9 cellular contexts compared by ENCODE assay signal in the genomic region with DNA sequence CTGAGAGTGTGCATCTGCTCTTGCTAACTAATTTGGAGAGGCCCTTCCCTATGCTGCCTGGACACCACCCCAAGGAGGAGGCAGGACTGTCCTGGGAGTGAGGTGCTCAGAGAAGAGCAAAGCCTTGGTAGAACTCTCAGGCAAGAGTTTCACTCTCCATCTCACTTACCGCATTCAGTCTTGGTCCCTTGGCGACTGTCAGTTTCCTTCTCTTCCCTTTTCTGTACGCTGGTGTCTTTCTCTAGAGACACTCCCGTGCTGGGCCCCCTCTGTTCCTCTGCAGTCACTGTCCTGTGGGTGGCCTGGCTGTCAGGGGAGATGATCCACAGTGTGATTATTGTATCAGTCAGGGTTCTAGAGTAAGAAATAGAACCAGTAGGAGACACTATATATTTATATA. TPM values are rescaled to one million over a fixed set of nuclear protein-coding genes. Genes with fewer than 3 reads are reported as not detected.
DNase-seq lines count a peak whose midpoint lies in the region; ATAC-seq and TF ChIP-seq lines count a peak whose summit lies in the region.
"Had no signal": no experiment of that assay in that cellular context is flagged by ENCODE, and none has a peak within 500 bp of the region (broad histone marks: within the 10 kb centered on the region; RNA-seq: fewer than 3 reads in every experiment).

No MANE protein-coding gene starts in this region.

- 80 to 86% methylated on average over 4 of the region's 4 CpGs for WGBS in esophagus, 2 donors

- in situ Hi-C loops in GM13977 (cut with MboI; ENCODE audit: low pct_unique_long_range_greater_than_20kb, low sequenced_read_pairs, unreplicated experiment): no loop called here

- H3K4me2 ChIP-seq in Karpas-422 (ENCODE audit: low read depth, low read length, poor library complexity, severe bottlenecking): peak overlapping the region; percentile 62

- peaks cover 79% of the 10 kb centered on the region for H3K4me1 ChIP-seq in Karpas-422 (ENCODE audit: low read length)
- H3K4me1 ChIP-seq in esophagus (ENCODE audit: control insufficient read depth in 2 of 2, insufficient read depth in 2 of 2, low read length in 1 of 2): peaks cover 11 to 29% of the 10 kb centered on the region in 2 donors

- DNase-seq in GM06990 (ENCODE audit: extremely low read depth, insufficient read length) (peak; percentile 39), Karpas-422 (peak; percentile 89), NCI-H446 treated with DMSO at 0.1 percent for 48 hours (lab: John Stamatoyannopoulos, UW) (no peak), NCI-H1092 treated with DMSO at 0.1 percent for 48 hours (lab: John Stamatoyannopoulos, UW) (no peak), GM13977 (ENCODE audit: low spot score) (no peak), caudate nucleus (lab: John Stamatoyannopoulos, UW) (no peak)
- DNase-seq: left cardiac atrium had no signal

- H3K27ac ChIP-seq in Karpas-422 (ENCODE audit: low read length) (peak overlapping the region; percentile 92), esophagus (ENCODE audit: low read depth in 2 of 2, low read length in 1 of 2) (peak overlapping the region; percentile 7 to 81), caudate nucleus (ENCODE audit: low read depth, low read length) (no peak overlapping the region)

- H3K9me2 ChIP-seq in Karpas-422 (replicated peaks; ENCODE audit: insufficient read depth, low read length): no peaks in the 10 kb centered on the region

- no peak for TF ChIP-seq CTCF in GM06990 (IDR thresholded peaks at IDR 0.05; ENCODE audit: insufficient read depth, low read length, poor library complexity, severe bottlenecking)
- TF ChIP-seq CTCF in GM13977 (IDR thresholded peaks at IDR 0.05; ENCODE audit: extremely low read depth, insufficient read depth, missing control alignments): no peak

- H3K79me2 ChIP-seq in Karpas-422 (ENCODE audit: low read length): peaks cover 74% of the 10 kb centered on the region

- H4K20me1 ChIP-seq in Karpas-422 (ENCODE audit: insufficient read depth, low read depth, low read length): no peaks in the 10 kb centered on the region

- H3K9me3 ChIP-seq in Karpas-422 (ENCODE audit: low read length): no peaks in the 10 kb centered on the region
- H3K9me3 ChIP-seq in esophagus (ENCODE audit: control insufficient read depth in 2 of 2, insufficient read depth in 1 of 2, low read depth in 1 of 2, low read length in 1 of 2): no peaks in the 10 kb centered on the region

- H2AFZ ChIP-seq in Karpas-422 (ENCODE audit: low read length): no peak overlapping the region

- ATAC-seq in GM21360 (IDR thresholded peaks at IDR 0.05; ENCODE audit: unreplicated experiment): peak; percentile 26
- ATAC-seq: left cardiac atrium had no signal

- H3K36me3 ChIP-seq in GM06990 (ENCODE audit: control insufficient read depth, insufficient read depth, low read length) (no peaks in the 10 kb centered on the region), Karpas-422 (ENCODE audit: insufficient read depth, low read length) (no peaks in the 10 kb centered on the region), esophagus (ENCODE audit: control insufficient read depth in 2 of 2, insufficient read depth in 2 of 2, low read length in 1 of 2) (peaks cover 0 to 2% of the 10 kb centered on the region in 2 donors)

- peak overlapping the region; percentile 71 for H3K9ac ChIP-seq in Karpas-422 (ENCODE audit: low read length)

- H3K4me3 ChIP-seq in GM06990 (replicated peaks; ENCODE audit: low read depth, low read length) (no peak overlapping the region; the same call in 1 of the 2 replicates), Karpas-422 (ENCODE audit: low read length) (peak overlapping the region; percentile 65), esophagus (ENCODE audit: low read depth in 1 of 2, low read length in 2 of 2) (no peak overlapping the region)

- H3K27me3 ChIP-seq in GM06990 (replicated peaks; ENCODE audit: control insufficient read depth, insufficient read depth, low read length) (no peaks in the 10 kb centered on the region), Karpas-422 (ENCODE audit: low read length) (no peaks in the 10 kb centered on the region), esophagus (ENCODE audit: control insufficient read depth in 1 of 2, insufficient read depth in 2 of 2, low read length in 2 of 2) (no peaks in the 10 kb centered on the region)

RNA-seq across cellular contexts. Expression of gene IDH2, which starts 44.0 kb away (rescaled TPM):
- total RNA-seq in Karpas-422 (2014; rRNA removed; shearing (Covaris generic); ENCODE audit: low replicate concordance): 93.4 and 156 TPM in 2 replicates
- 10 to 100 TPM; 63.5 to 98.5 TPM for polyA plus RNA-seq in esophagus

RNA-seq across cellular contexts. Expression of gene ZNF710, which starts 57.2 kb away (rescaled TPM):
- total RNA-seq in Karpas-422 (2014; rRNA removed; shearing (Covaris generic); ENCODE audit: low replicate concordance): 25.2 and 32.3 TPM in 2 replicates
- 10 to 100 TPM; 21.1 to 62.1 TPM for polyA plus RNA-seq in esophagus

Comparison
In these comparisons a context has a peak if more than half of its experiments do, and no peak if none do; other contexts are left out.
1. DNase-seq: peak in GM06990 (single experiment) and Karpas-422 (single experiment); none in NCI-H446 treated with DMSO at 0.1 percent for 48 hours (single experiment), NCI-H1092 treated with DMSO at 0.1 percent for 48 hours (single experiment), GM13977 (single experiment) and caudate nucleus (0 of 61).